ENCODE assay signal across 10 cellular contexts in genomic region chr14:68659021-68659931, GRCh38.
A peak's percentile ranks its signal among the peaks of the same experiment; 100 is the strongest.
DNase-seq lines count a peak whose midpoint lies in the region; ATAC-seq and TF ChIP-seq lines count a peak whose summit lies in the region.
"Had no signal": no experiment of that assay in that cellular context is flagged by ENCODE, and none has a peak within 500 bp of the region (broad histone marks: within the 10 kb centered on the region; RNA-seq: fewer than 3 reads in every experiment).

No MANE protein-coding gene starts in this region.

- intact Hi-C loops in transverse colon (cut with DNase I; ENCODE audit: low total_unique reads), result loop anchor here (10.0 kb wide), 1 partner anchor 114 kb away; no protein-coding TSS in a partner anchor

- 57 to 71% methylated on average over 2 to 18 of the region's 18 CpGs for WGBS in transverse colon (ENCODE audit: low coverage in 1 of 2), 2 donors

- H3K36me3 ChIP-seq in WERI-Rb-1, result no peaks in the 10 kb centered on the region
- no peaks in the 10 kb centered on the region for H3K36me3 ChIP-seq in muscle layer of duodenum (ENCODE audit: control insufficient read depth in 1 of 2, insufficient read depth in 2 of 2, low read length in 2 of 2)
- H3K36me3 ChIP-seq in transverse colon, result no peaks in the 10 kb centered on the region

- TF ChIP-seq CTCF in WERI-Rb-1 (IDR thresholded peaks at IDR 0.05; ENCODE audit: low read depth, low read length), result no peak
- TF ChIP-seq CTCF in transverse colon (IDR thresholded peaks at IDR 0.05), result no peak

- ATAC-seq in HG02588 (IDR thresholded peaks at IDR 0.05; ENCODE audit: unreplicated experiment), result no peak

- TF ChIP-seq POLR2A in transverse colon (IDR thresholded peaks at IDR 0.05) (no peak), erythroblast (IDR thresholded peaks at IDR 0.05; ENCODE audit: low read length) (no peak)

- H3K27me3 ChIP-seq in WERI-Rb-1 (ENCODE audit: insufficient read depth, low read depth, severe bottlenecking) (no peaks in the 10 kb centered on the region), muscle layer of duodenum (ENCODE audit: low read depth, low read length) (no peaks in the 10 kb centered on the region), transverse colon (no peaks in the 10 kb centered on the region)

- no peak overlapping the region for H3K4me3 ChIP-seq in WERI-Rb-1 (ENCODE audit: low read depth, low read length)
- H3K4me3 ChIP-seq in muscle layer of duodenum (ENCODE audit: low read depth in 1 of 2, low read length in 2 of 2), result no peak overlapping the region
- H3K4me3 ChIP-seq in transverse colon, result no peak overlapping the region

- no peak for TF ChIP-seq EP300 in transverse colon (IDR thresholded peaks at IDR 0.05; ENCODE audit: low read depth)

- H3K27ac ChIP-seq in WERI-Rb-1 (peak overlapping the region; percentile 7; the same call in 1 of the 2 replicates), muscle layer of duodenum (ENCODE audit: low read length) (peak overlapping the region; percentile 68), transverse colon (peak overlapping the region; percentile 66 to 81 (median 74))

- in situ Hi-C loops in transverse colon (cut with MboI; ENCODE audit: low pct_ligation_motif_present in 1 of 4, low pct_unique_long_range_greater_than_20kb in 1 of 4, low sequenced_read_pairs in 3 of 4), result no loop called here

- H3K9me3 ChIP-seq in WERI-Rb-1 (ENCODE audit: severe bottlenecking) (no peaks in the 10 kb centered on the region), muscle layer of duodenum (ENCODE audit: control insufficient read depth in 1 of 2, low read length in 2 of 2) (no peaks in the 10 kb centered on the region), transverse colon (no peaks in the 10 kb centered on the region)

- peak; percentile 23 for DNase-seq in WERI-Rb-1
- DNase-seq in fibroblast of gingiva (ENCODE audit: low read depth), result peak; percentile 30
- DNase-seq in transverse colon, result no peak
- no peak for DNase-seq in NCI-H2081 (lab: John Stamatoyannopoulos, UW)
- DNase-seq in erythroblast (lab: John Stamatoyannopoulos, UW), result no peak
- DNase-seq: aorta; stimulated activated naive CD4-positive, alpha-beta T cell treated with Interleukin-2 at 50 U/mL for 16 hours; T-helper 2 cell had no signal

- peaks cover 18 to 50% of the 10 kb centered on the region in 2 donors for H3K4me1 ChIP-seq in muscle layer of duodenum (ENCODE audit: control insufficient read depth in 1 of 2, insufficient read depth in 2 of 2, low read length in 2 of 2)
- peaks cover 16 to 35% (median 28%) of the 10 kb centered on the region in 4 donors for H3K4me1 ChIP-seq in transverse colon

Comparison
In these comparisons a context has a peak if more than half of its experiments do, and no peak if none do; other contexts are left out.
1. DNase-seq: peak in WERI-Rb-1 (single experiment) and fibroblast of gingiva (single experiment); none in transverse colon (single experiment), NCI-H2081 (0 of 2) and erythroblast (0 of 2).
2. H3K27ac ChIP-seq: peak in every context shown above with its lines; median percentile 74 in transverse colon; 68 in muscle layer of duodenum; 7 in WERI-Rb-1.